In the genomic region with DNA sequence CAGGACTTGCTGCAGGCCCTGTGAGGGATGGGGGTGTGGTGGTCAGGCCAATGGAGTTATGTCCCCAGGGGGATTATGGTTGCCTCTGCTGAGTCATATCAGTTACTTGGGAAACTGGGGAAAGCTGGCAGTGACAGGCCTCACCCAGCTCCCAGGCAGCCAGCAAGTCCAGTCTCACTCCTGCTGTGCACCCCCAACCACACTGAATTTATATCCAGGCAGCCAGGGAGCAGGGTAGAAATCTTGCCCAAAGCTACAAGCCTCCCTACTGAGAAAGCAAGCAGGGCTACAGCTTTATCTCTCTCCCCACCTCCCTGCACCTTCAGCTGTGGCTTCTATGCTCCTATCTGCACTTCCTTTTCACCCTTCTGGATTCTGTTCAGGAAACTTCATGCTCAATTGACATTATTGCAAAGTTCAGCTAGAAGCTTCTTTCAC, we compare ENCODE assay signal across 12 cellular contexts.
"Had no signal": no experiment of that assay in that cellular context is flagged by ENCODE, and none has a peak within 500 bp of the region (broad histone marks: within the 10 kb centered on the region; RNA-seq: fewer than 3 reads in every experiment).

No MANE protein-coding gene starts in this region.

- H3K4me1 ChIP-seq: body of pancreas, pancreas, upper lobe of left lung had no signal

- DNase-seq: activated B cell treated with CpG ODN at 0.5 μM for 24 hours; activated CD4-positive, alpha-beta T cell treated with anti-CD3 and anti-CD28 coated beads, Interleukin-2, amount 10 ng/mL, durations not matched to agents 24 days and 14 days; body of pancreas; cortex of kidney; effector memory CD8-positive, alpha-beta T cell; hippocampal formation; kidney glomerular epithelial cell; pancreas; stimulated activated CD4-positive, alpha-beta T cell treated with anti-CD3 and anti-CD28 coated beads, Interleukin-2, amount 100 ng/mL, for 48 hours; stimulated activated naive CD4-positive, alpha-beta T cell treated with Interleukin-2 at 50 U/mL for 16 hours; T-helper 9 cell; upper lobe of left lung had no signal

- H3K9me3 ChIP-seq: body of pancreas, pancreas, upper lobe of left lung had no signal

- H3K27ac ChIP-seq: body of pancreas, pancreas, upper lobe of left lung had no signal

- H3K36me3 ChIP-seq: pancreas, upper lobe of left lung had no signal

- ATAC-seq: body of pancreas; effector memory CD8-positive, alpha-beta T cell; pancreas had no signal

- H3K27me3 ChIP-seq: body of pancreas, pancreas, upper lobe of left lung had no signal

- H3K4me3 ChIP-seq: body of pancreas, pancreas, upper lobe of left lung had no signal
